Comparison of ENCODE assay signal across 8 cellular contexts in the genomic region with DNA sequence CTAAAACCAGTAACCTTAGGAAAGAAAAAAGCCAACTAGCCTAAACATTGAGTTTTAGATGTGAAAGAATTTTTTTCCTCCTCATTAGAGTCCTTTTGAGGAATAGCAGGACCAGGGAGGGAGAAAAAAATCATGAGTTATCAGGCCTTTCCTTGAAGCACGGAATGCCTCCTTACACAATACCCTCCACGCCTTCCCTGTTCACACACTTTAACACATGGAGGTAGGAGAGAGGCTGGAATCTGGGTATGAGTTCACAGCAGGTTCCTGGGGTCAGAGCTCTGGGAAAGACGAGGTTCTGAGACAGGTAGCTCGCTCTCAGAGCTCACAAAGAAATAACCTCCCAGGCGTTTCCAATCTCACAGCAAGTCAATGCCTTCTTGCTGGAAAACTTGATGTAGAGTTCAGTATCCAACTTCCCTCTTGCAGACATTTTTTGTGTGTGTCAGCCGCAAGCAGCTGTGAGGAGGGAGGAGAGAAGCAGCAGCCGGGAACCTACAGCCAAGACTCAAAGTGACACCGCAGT. TPM values are rescaled to one million over a fixed set of nuclear protein-coding genes. Genes with fewer than 3 reads are reported as not detected.
DNase-seq lines count a peak whose midpoint lies in the region; ATAC-seq and TF ChIP-seq lines count a peak whose summit lies in the region.

No MANE protein-coding gene starts in this region.

- H3K4me1 Mint-ChIP-seq in neural crest cell, result peaks cover 16% of the 10 kb centered on the region

- POLR2A ChIA-PET in AG04450 (lab: Yijun Ruan, JAX), result interaction anchor here (1.3 kb wide), 1 partner anchor 86 kb away, joined by 4 read pairs; no protein-coding TSS in a partner anchor

- CTCF ChIA-PET in AG04450 (lab: Charles Lee), result interaction anchor here (1.5 kb wide), 1 partner anchor 59 kb away, joined by 4 read pairs; the partner anchor contains the start of gene ZNF607

- TF ChIP-seq CTCF in AG04450 (IDR thresholded peaks at IDR 0.05; ENCODE audit: low read depth, low read length) (no peak), epithelial cell of proximal tubule (conservative IDR thresholded peaks at IDR 0.05; ENCODE audit: low read depth, low read length) (no peak), neural crest cell (conservative IDR thresholded peaks at IDR 0.05) (no peak)

- ATAC-seq in GM19328 (IDR thresholded peaks at IDR 0.05; ENCODE audit: unreplicated experiment) (peak; percentile 19), GM18520 (IDR thresholded peaks at IDR 0.05; ENCODE audit: unreplicated experiment) (no peak), HG02642 (IDR thresholded peaks at IDR 0.05; ENCODE audit: poor library complexity, unreplicated experiment) (no peak)

- peaks cover 44% of the 10 kb centered on the region for H3K36me3 Mint-ChIP-seq in neural crest cell (ENCODE audit: low read depth)

- DNase-seq in AG04450 (ENCODE audit: low read depth, low spot score), result no peak
- DNase-seq in RKO (ENCODE audit: low spot score), result peak; percentile 35
- peak; percentile 13 for DNase-seq in epithelial cell of proximal tubule (ENCODE audit: low read depth)
- no peak for DNase-seq in neural crest cell (ENCODE audit: low read depth, low spot score)
- no peak for DNase-seq in GF-D8 (lab: John Stamatoyannopoulos, UW)

- H3K27ac ChIP-seq in AG04450 (ENCODE audit: low read depth, low read length), result no peak overlapping the region

- H3K27me3 Mint-ChIP-seq in neural crest cell (ENCODE audit: low read depth), result no peaks in the 10 kb centered on the region

- peak overlapping the region; percentile 99 for H3K4me3 Mint-ChIP-seq in neural crest cell

- H3K4me3 ChIP-seq in AG04450 (ENCODE audit: low read depth, low read length) (peak overlapping the region; percentile 99), epithelial cell of proximal tubule (ENCODE audit: low read depth, low read length) (peak overlapping the region; percentile 99)

- peaks cover 21% of the 10 kb centered on the region for H3K9me3 Mint-ChIP-seq in neural crest cell

- H3K9me3 ChIP-seq in AG04450 (ENCODE audit: control insufficient read depth, insufficient read depth, low read length), result peaks cover 6% of the 10 kb centered on the region

- H3K27me3 ChIP-seq in AG04450 (ENCODE audit: control insufficient read depth, insufficient read depth, low read length), result no peaks in the 10 kb centered on the region

- peak overlapping the region; percentile 98 for H3K27ac Mint-ChIP-seq in neural crest cell (ENCODE audit: unreplicated experiment)

RNA-seq across cellular contexts. Expression of gene ZNF573, which starts 0.7 kb away (rescaled TPM):
- polyA plus RNA-seq in AG04450 (2011; rRNA removed), result 2.3 and 3.0 TPM in 2 replicates
- 7.8 and 8.2 TPM in 2 replicates for polyA minus RNA-seq in AG04450 (2011; rRNA and poly(A)+ RNA removed)
- 2.0 and 5.6 TPM in 2 replicates for total RNA-seq in epithelial cell of proximal tubule
- 16.1 and 16.7 TPM in 2 replicates for total RNA-seq in neural crest cell

RNA-seq across cellular contexts. Expression of gene ZNF607, which starts 59.1 kb away (rescaled TPM):
- polyA plus RNA-seq in AG04450 (2011; rRNA removed), result 2.8 and 3.0 TPM in 2 replicates
- 4.3 and 5.3 TPM in 2 replicates for polyA minus RNA-seq in AG04450 (2011; rRNA and poly(A)+ RNA removed)
- total RNA-seq in epithelial cell of proximal tubule (2.1 and 5.7 TPM in 2 replicates), neural crest cell (18.9 and 21.2 TPM in 2 replicates)

Comparison
In these comparisons a context has a peak if more than half of its experiments do, and no peak if none do; other contexts are left out.
1. DNase-seq: peak in RKO (single experiment) and epithelial cell of proximal tubule (single experiment); none in AG04450 (single experiment), neural crest cell (single experiment) and GF-D8 (single experiment).